In the genomic region with DNA sequence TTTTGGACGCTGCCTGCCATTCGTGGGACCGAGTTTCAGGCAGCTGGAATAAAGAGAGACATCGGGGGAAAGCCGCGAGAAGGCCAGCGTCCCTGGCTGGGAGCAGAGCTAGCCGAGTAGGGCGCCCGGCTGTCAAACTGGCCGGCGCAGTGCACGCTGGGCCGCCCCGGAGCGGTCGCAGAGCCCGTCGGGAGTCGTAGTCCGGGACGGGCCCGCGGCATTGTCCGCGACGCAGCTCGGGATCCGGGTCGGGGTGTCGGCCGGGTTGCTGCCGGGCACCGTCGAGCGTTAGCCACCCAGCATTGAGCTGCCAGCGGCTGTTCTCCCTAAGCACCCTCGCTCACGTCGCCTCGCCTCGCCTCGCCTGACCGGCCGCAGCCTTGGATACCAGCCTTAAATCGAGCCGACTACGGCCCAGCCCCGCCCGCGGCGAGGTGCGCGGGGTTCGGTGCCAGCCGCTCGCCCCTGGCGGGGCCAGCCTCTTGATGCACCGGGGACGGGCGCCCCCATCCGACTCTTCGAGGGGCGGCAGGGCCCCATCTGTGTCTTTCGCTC, we compare ENCODE assay signal across 8 cellular contexts. TPM values are rescaled to one million over a fixed set of nuclear protein-coding genes. Genes with fewer than 3 reads are reported as not detected.
A peak's percentile ranks its signal among the peaks of the same experiment; 100 is the strongest.
DNase-seq lines count a peak whose midpoint lies in the region; ATAC-seq, FAIRE-seq and TF ChIP-seq lines count a peak whose summit lies in the region.
"Not testable (repeated sequence)": the region's sequence is repeated elsewhere in the genome, so short reads cannot be mapped to it uniquely, and the experiment has no call there.

No MANE protein-coding gene starts in this region.

- peaks cover 29% of the 10 kb centered on the region for H3K79me2 ChIP-seq in mammary epithelial cell (ENCODE audit: insufficient read depth, low read length)

- FAIRE-seq in kidney (lab: Jason Lieb, UNC) = not testable (repeated sequence)

- TF ChIP-seq CTCF in AG04449 (IDR thresholded peaks at IDR 0.05; ENCODE audit: insufficient read depth, low read length, missing control alignments) (peak; percentile 40), mammary epithelial cell (conservative IDR thresholded peaks at IDR 0.05 in 1 of 2, IDR thresholded peaks at IDR 0.05 in 1 of 2; ENCODE audit: extremely low read depth in 1 of 2, insufficient read depth in 1 of 2, low read depth in 1 of 2, low read length in 2 of 2) (peak in 1 of 2 donors; percentile 40), kidney (IDR thresholded peaks at IDR 0.05; ENCODE audit: borderline replicate concordance, extremely low read depth, insufficient read depth) (peak; percentile 36), spleen (IDR thresholded peaks at IDR 0.05 in 8 of 11, conservative IDR thresholded peaks at IDR 0.05 in 3 of 11) (peak in 10 of 11 experiments; percentile 34 to 72 (median 58))

- H3K4me3 ChIP-seq in AG04449 (ENCODE audit: low read depth, low read length) (peak overlapping the region; percentile 40), mammary epithelial cell (replicated peaks in 1 of 3; ENCODE audit: insufficient read depth in 1 of 3, low read depth in 2 of 3, low read length in 3 of 3) (peak overlapping the region in 2 of 3 experiments; percentile 43 to 44), kidney (ENCODE audit: low read length in 2 of 2) (peak overlapping the region in 1 of 2 donors; percentile 35), spleen (peak overlapping the region; percentile 25 to 75 (median 54))

- H3K4me1 ChIP-seq in mammary epithelial cell (ENCODE audit: insufficient read depth, low read length); kidney (ENCODE audit: control insufficient read depth in 1 of 2, insufficient read depth in 1 of 2, low read depth in 1 of 2, low read length in 2 of 2): not testable (repeated sequence)
- peaks cover 0 to 32% (median 14%) of the 10 kb centered on the region in 6 donors for H3K4me1 ChIP-seq in spleen

- CTCF ChIA-PET in AG04449 (lab: Yijun Ruan, JAX); mammary epithelial cell (lab: Charles Lee; ENCODE audit: low non-redundant PET): not testable (repeated sequence)

- TF ChIP-seq POLR2A in spleen (IDR thresholded peaks at IDR 0.05) = not testable (repeated sequence)

- DNase-seq in AG04449 (ENCODE audit: low read depth, low spot score) = not testable (repeated sequence)
- DNase-seq in NCI-H2227 treated with DMSO at 0.1 percent for 48 hours (lab: John Stamatoyannopoulos, UW) = peak; percentile 72
- peak; percentile 64 for DNase-seq in activated CD4-positive, CD25-positive, alpha-beta regulatory T cell treated with anti-CD3 and anti-CD28 coated beads, Interleukin-2, amount 50 U/mL, for 16 hours (ENCODE audit: low read depth, low spot score)
- DNase-seq in mammary epithelial cell = peak; percentile 67
- peak; percentile 95 for DNase-seq in kidney
- DNase-seq in spleen = peak; percentile 97

- not testable (repeated sequence) for H3K4me2 ChIP-seq in mammary epithelial cell (ENCODE audit: insufficient read depth, low read depth, low read length)

- dilution Hi-C loops in mammary epithelial cell (cut with HindIII; ENCODE audit: low sequenced_read_pairs) = not testable (repeated sequence)

- not testable (repeated sequence) for H3K9me3 ChIP-seq in mammary epithelial cell (replicated peaks; ENCODE audit: insufficient read depth, low read length); kidney (ENCODE audit: control insufficient read depth in 1 of 2, low read length in 2 of 2); spleen

- peak overlapping the region; percentile 32 for H3K9ac ChIP-seq in mammary epithelial cell (ENCODE audit: insufficient read depth, low read length)
- not testable (repeated sequence) for H3K9ac ChIP-seq in kidney (ENCODE audit: low read length in 2 of 2)

- POLR2A ChIA-PET in AG04449 (lab: Yijun Ruan, JAX) = not testable (repeated sequence)

- H3K27me3 ChIP-seq in mammary epithelial cell (ENCODE audit: insufficient read depth, low read length); spleen (replicated peaks in 1 of 7): not testable (repeated sequence)

- peak overlapping the region; percentile 22 for H3K27ac ChIP-seq in mammary epithelial cell (ENCODE audit: insufficient read depth, low read depth, low read length)
- peak overlapping the region; percentile 77 to 78 for H3K27ac ChIP-seq in kidney (ENCODE audit: low read depth in 2 of 2, low read length in 2 of 2)
- peak overlapping the region; percentile 72 to 92 (median 89) for H3K27ac ChIP-seq in spleen

- H3K36me3 ChIP-seq in mammary epithelial cell (ENCODE audit: insufficient read depth, low read length); kidney (ENCODE audit: control insufficient read depth in 1 of 2, insufficient read depth in 2 of 2, low read length in 2 of 2); spleen: not testable (repeated sequence)

- H2AFZ ChIP-seq in mammary epithelial cell (ENCODE audit: low read depth, low read length) = peak overlapping the region; percentile 72

- 1% methylated on average over 30 of the region's 65 CpGs for WGBS in mammary epithelial cell (ENCODE audit: low coverage, missing lambda C conversion rate)
- WGBS in spleen, 5 donors = 0 to 1% (median 0%) methylated on average over 7 to 59 of the region's 65 CpGs

- in situ Hi-C loops in mammary epithelial cell (cut with MboI; ENCODE audit: low sequenced_read_pairs in 2 of 2) = not testable (repeated sequence)

- TSS peak; percentile 57 for BruUV-seq in mammary epithelial cell (replicated peaks; lab: Mats Ljungman, UMichigan)

- not testable (repeated sequence) for H4K20me1 ChIP-seq in mammary epithelial cell (ENCODE audit: insufficient read depth, low read length)

- intact Hi-C loops in mammary epithelial cell (cut with micrococcal nuclease); kidney (cut with DNase I); spleen (cut with DNase I; ENCODE audit: low total_unique reads): not testable (repeated sequence)

- ATAC-seq in GM18873 (IDR thresholded peaks at IDR 0.05; ENCODE audit: low FRiP score, unreplicated experiment) = peak; percentile 66
- ATAC-seq in HG03108 (IDR thresholded peaks at IDR 0.05; ENCODE audit: unreplicated experiment) = peak; percentile 75

RNA-seq across cellular contexts. Expression of a gene that starts 14.8 kb away (rescaled TPM):
- total RNA-seq in mammary epithelial cell (1 to 10 TPM; 2.3 to 2.8 TPM), kidney (9.0 TPM), spleen (1 to 10 TPM; 2.4 to 5.8 (median 4.1) TPM)
- polyA plus RNA-seq in mammary epithelial cell (1.7 TPM), kidney (ENCODE audit: insufficient read depth, low read depth, low replicate concordance) (4.8 TPM), spleen (1 to 10 TPM; 1.2 to 8.1 (median 2.0) TPM)
- polyA minus RNA-seq in mammary epithelial cell = not detected

Comparison
In these comparisons a context has a peak if more than half of its experiments do, and no peak if none do; other contexts are left out.
1. H3K27ac ChIP-seq: peak in every context shown above with its lines; median percentile 89 in spleen; 78 in kidney; 22 in mammary epithelial cell.